ENCODE assay signal across 8 cellular contexts in the genomic region with DNA sequence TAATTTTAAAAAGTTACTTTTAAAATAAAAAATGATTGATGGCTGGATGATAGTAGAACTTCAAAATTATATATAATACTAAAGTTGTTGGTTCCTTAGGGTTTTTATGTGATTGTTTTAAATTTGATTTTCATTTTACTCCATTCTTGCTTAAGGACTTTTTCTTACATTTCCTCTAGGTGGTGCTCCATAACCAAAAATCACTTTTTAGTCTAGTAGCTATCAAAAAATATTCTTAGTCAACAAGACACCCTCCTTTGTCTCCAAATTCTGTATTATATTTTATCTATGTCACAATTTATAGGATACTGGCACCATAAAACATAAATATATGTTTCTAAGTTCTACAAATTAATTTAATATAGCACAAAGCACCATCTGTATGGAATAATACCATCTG.
A peak's percentile ranks its signal among the peaks of the same experiment; 100 is the strongest.
DNase-seq lines count a peak whose midpoint lies in the region; ATAC-seq and TF ChIP-seq lines count a peak whose summit lies in the region.

No MANE protein-coding gene starts in this region.

- H2AFZ ChIP-seq in OCI-LY7 (ENCODE audit: low read length), result no peak overlapping the region

- no peak overlapping the region for H3K27ac ChIP-seq in OCI-LY7 (ENCODE audit: low read depth, low read length, poor library complexity, severe bottlenecking)
- H3K27ac ChIP-seq in tibial nerve, result no peak overlapping the region
- H3K27ac ChIP-seq in aorta (ENCODE audit: low read depth in 1 of 2, low read length in 2 of 2), result no peak overlapping the region

- H3K4me1 ChIP-seq in BE2C (no peaks in the 10 kb centered on the region), OCI-LY7 (ENCODE audit: insufficient read depth, low read length, poor library complexity, severe bottlenecking) (no peaks in the 10 kb centered on the region), tibial nerve (no peaks in the 10 kb centered on the region), aorta (ENCODE audit: control insufficient read depth in 1 of 2, insufficient read depth in 2 of 2, low read length in 2 of 2) (no peaks in the 10 kb centered on the region)

- no peak for TF ChIP-seq EP300 in tibial nerve (IDR thresholded peaks at IDR 0.05)

- H3K9me3 Mint-ChIP-seq in activated naive CD8-positive, alpha-beta T cell treated with anti-CD3 and anti-CD28 coated beads for 36 hours, result no peaks in the 10 kb centered on the region

- CTCF ChIA-PET in OCI-LY7 (lab: Charles Lee; ENCODE audit: unreplicated experiment), result no interaction called here

- intact Hi-C loops in OCI-LY7 (cut with micrococcal nuclease; ENCODE audit: unreplicated experiment) (loop anchor here (2.0 to 5.0 kb wide), 3 partner anchors 244 to 500 kb away; no protein-coding TSS in a partner anchor), aorta (cut with DNase I) (no loop called here)

- H3K4me3 ChIP-seq in BE2C (ENCODE audit: low read depth, low read length) (no peak overlapping the region), OCI-LY7 (ENCODE audit: low read depth, low read length, poor library complexity, severe bottlenecking) (no peak overlapping the region), fibroblast of pulmonary artery (replicated peaks; ENCODE audit: low read depth, low read length) (no peak overlapping the region), tibial nerve (no peak overlapping the region), aorta (ENCODE audit: low read length in 2 of 2) (no peak overlapping the region)

- no peaks in the 10 kb centered on the region for H3K27me3 ChIP-seq in BE2C
- H3K27me3 ChIP-seq in tibial nerve, result no peaks in the 10 kb centered on the region
- no peaks in the 10 kb centered on the region for H3K27me3 ChIP-seq in aorta (ENCODE audit: control insufficient read depth in 1 of 2, insufficient read depth in 2 of 2, low read length in 1 of 2)

- H3K36me3 Mint-ChIP-seq in activated naive CD8-positive, alpha-beta T cell treated with anti-CD3 and anti-CD28 coated beads for 36 hours, result no peaks in the 10 kb centered on the region

- no TSS peak for BruUV-seq in OCI-LY7 (replicated peaks; lab: Mats Ljungman, UMichigan)

- TF ChIP-seq CTCF in BE2C (IDR thresholded peaks at IDR 0.05; ENCODE audit: low read depth, low read length) (peak; percentile 30; the same call in 1 of the 2 replicates), OCI-LY7 (conservative IDR thresholded peaks at IDR 0.05; ENCODE audit: low read length) (peak; percentile 77), fibroblast of pulmonary artery (IDR thresholded peaks at IDR 0.05; ENCODE audit: low read length, missing control alignments) (peak; percentile 35), tibial nerve (IDR thresholded peaks at IDR 0.05) (peak in 3 of 5 experiments; percentile 29 to 40 (median 29))

- H3K4me1 Mint-ChIP-seq in activated naive CD8-positive, alpha-beta T cell treated with anti-CD3 and anti-CD28 coated beads for 36 hours, result no peaks in the 10 kb centered on the region

- H3K36me3 ChIP-seq in BE2C, result no peaks in the 10 kb centered on the region
- H3K36me3 ChIP-seq in OCI-LY7 (ENCODE audit: insufficient read depth, low read length), result no peaks in the 10 kb centered on the region
- H3K36me3 ChIP-seq in tibial nerve, result no peaks in the 10 kb centered on the region
- no peaks in the 10 kb centered on the region for H3K36me3 ChIP-seq in aorta (ENCODE audit: control insufficient read depth in 1 of 2, insufficient read depth in 2 of 2, low read length in 1 of 2)

- no peaks in the 10 kb centered on the region for H3K79me2 ChIP-seq in OCI-LY7 (ENCODE audit: insufficient read depth, low read depth, low read length)

- DNase-seq in BE2C (no peak), OCI-LY7 (ENCODE audit: low spot score) (peak; percentile 55), fibroblast of pulmonary artery (ENCODE audit: low read depth) (peak; percentile 57), tibial nerve (ENCODE audit: low spot score in 2 of 2) (no peak), amniotic stem cell (lab: John Stamatoyannopoulos, UW) (no peak), aorta (no peak)
- DNase-seq in activated naive CD8-positive, alpha-beta T cell treated with anti-CD3 and anti-CD28 coated beads for 36 hours, result no peak

- TF ChIP-seq POLR2A in tibial nerve (IDR thresholded peaks at IDR 0.05), result no peak

- H3K27me3 Mint-ChIP-seq in activated naive CD8-positive, alpha-beta T cell treated with anti-CD3 and anti-CD28 coated beads for 36 hours, result no peaks in the 10 kb centered on the region

- H3K9me3 ChIP-seq in BE2C (no peaks in the 10 kb centered on the region), OCI-LY7 (ENCODE audit: low read length) (no peaks in the 10 kb centered on the region), tibial nerve (no peaks in the 10 kb centered on the region), aorta (ENCODE audit: control insufficient read depth, low read length) (no peaks in the 10 kb centered on the region)

- POLR2A ChIA-PET in OCI-LY7 (lab: Charles Lee), result interaction anchor here (1.8 kb wide), 1 partner anchor 315 kb away, joined by 3 read pairs; no protein-coding TSS in a partner anchor

- ATAC-seq in GM19351 (IDR thresholded peaks at IDR 0.05; ENCODE audit: unreplicated experiment) (peak; percentile 81), aorta (ENCODE audit: low FRiP score) (no peak)

- no peak overlapping the region for H3K4me2 ChIP-seq in OCI-LY7 (ENCODE audit: low read length)

- H4K20me1 ChIP-seq in OCI-LY7 (ENCODE audit: insufficient read depth, low read length), result no peaks in the 10 kb centered on the region

- H3K9me2 ChIP-seq in OCI-LY7 (ENCODE audit: insufficient read depth, low read length), result no peaks in the 10 kb centered on the region

- no peak overlapping the region for H3K27ac Mint-ChIP-seq in activated naive CD8-positive, alpha-beta T cell treated with anti-CD3 and anti-CD28 coated beads for 36 hours

- H3K4me3 Mint-ChIP-seq in activated naive CD8-positive, alpha-beta T cell treated with anti-CD3 and anti-CD28 coated beads for 36 hours, result no peak overlapping the region

Comparison
In these comparisons a context has a peak if more than half of its experiments do, and no peak if none do; other contexts are left out.
1. DNase-seq: peak in OCI-LY7 (single experiment) and fibroblast of pulmonary artery (single experiment); none in BE2C (single experiment), tibial nerve (0 of 2), amniotic stem cell (single experiment), aorta (0 of 2) and activated naive CD8-positive, alpha-beta T cell treated with anti-CD3 and anti-CD28 coated beads for 36 hours (single experiment).
2. Peak in every context shown above with its lines, with median percentiles within 50 percentile points of each other: CTCF ChIP-seq.